ENCODE assay signal across 2 cellular contexts in genomic region chr1:228839656-228840055, GRCh38.
TF ChIP-seq lines count a peak whose summit lies in the region.

No MANE protein-coding gene starts in this region.

TF ChIP-seq in A549, 52 proteins besides CTCF, POLR2A, EP300 and RAD21:
- TF ChIP-seq REST (IDR thresholded peaks at IDR 0.05) (no peak), RNF2 (IDR thresholded peaks at IDR 0.05; ENCODE audit: borderline replicate concordance, low read depth) (no peak), HEYL (CRISPR knock-in tag; IDR thresholded peaks at IDR 0.05) (no peak), E2F6 (IDR thresholded peaks at IDR 0.05; ENCODE audit: borderline replicate concordance, low read depth) (no peak), BCL3 (IDR thresholded peaks at IDR 0.05) (no peak), RCOR1 (IDR thresholded peaks at IDR 0.05; ENCODE audit: low read depth, low read length) (no peak), CEBPB (IDR thresholded peaks at IDR 0.05) (no peak), KDM5A (IDR thresholded peaks at IDR 0.05) (no peak), CHD4 (IDR thresholded peaks at IDR 0.05; ENCODE audit: borderline replicate concordance) (no peak), MAFK (IDR thresholded peaks at IDR 0.05; ENCODE audit: partially characterized antibody) (no peak), MAZ (IDR thresholded peaks at IDR 0.05; ENCODE audit: borderline replicate concordance, low read depth, low read length) (no peak), MYC (IDR thresholded peaks at IDR 0.05; ENCODE audit: borderline replicate concordance, low read length) (no peak), ZFP36 (IDR thresholded peaks at IDR 0.05; ENCODE audit: borderline replicate concordance, partially characterized antibody) (no peak), GATA3 (IDR thresholded peaks at IDR 0.05; ENCODE audit: borderline replicate concordance) (no peak), HOXB13 (CRISPR knock-in tag; IDR thresholded peaks at IDR 0.05; ENCODE audit: low read depth) (no peak), CBX8 (IDR thresholded peaks at IDR 0.05) (no peak), HOXA7 (CRISPR knock-in tag; IDR thresholded peaks at IDR 0.05) (no peak), NFE2L2 (conservative IDR thresholded peaks at IDR 0.05; ENCODE audit: low read length) (no peak), HOXB5 (CRISPR knock-in tag; IDR thresholded peaks at IDR 0.05) (no peak)
TF ChIP-seq in A549: peak in this region for 0.

TF ChIP-seq in IMR-90, 13 proteins besides CTCF, POLR2A, EP300 and RAD21:
- no peak for TF ChIP-seq USF2 (IDR thresholded peaks at IDR 0.05; ENCODE audit: low read depth, low read length)
- no peak for TF ChIP-seq SMC3 (IDR thresholded peaks at IDR 0.05; ENCODE audit: low read depth, low read length)
- no peak for TF ChIP-seq CHD1 (IDR thresholded peaks at IDR 0.05; ENCODE audit: low read depth, low read length)
- TF ChIP-seq MXI1 (IDR thresholded peaks at IDR 0.05; ENCODE audit: borderline replicate concordance, low read depth, low read length), result no peak
- TF ChIP-seq MAZ (IDR thresholded peaks at IDR 0.05; ENCODE audit: borderline replicate concordance, low read depth, low read length), result no peak
- no peak for TF ChIP-seq RFX5 (IDR thresholded peaks at IDR 0.05; ENCODE audit: low read depth, low read length)
- no peak for TF ChIP-seq MAFK (IDR thresholded peaks at IDR 0.05; ENCODE audit: low read depth, low read length)
- TF ChIP-seq CEBPB (IDR thresholded peaks at IDR 0.05; ENCODE audit: low read depth, low read length), result no peak
- no peak for TF ChIP-seq RCOR1 (IDR thresholded peaks at IDR 0.05; ENCODE audit: insufficient replicate concordance, low read length)
- no peak for TF ChIP-seq FOS (IDR thresholded peaks at IDR 0.05; ENCODE audit: low read depth, low read length)
- no peak for TF ChIP-seq NFE2L2 (IDR thresholded peaks at IDR 0.05; ENCODE audit: low read depth, low read length)
- no peak for TF ChIP-seq ELK1 (IDR thresholded peaks at IDR 0.05; ENCODE audit: borderline replicate concordance, low read depth, low read length)
- TF ChIP-seq BHLHE40 (IDR thresholded peaks at IDR 0.05; ENCODE audit: low read depth, low read length), result no peak
TF ChIP-seq in IMR-90: peak in this region for 0.
